20 cellular contexts compared by ENCODE assay signal in the genomic region with DNA sequence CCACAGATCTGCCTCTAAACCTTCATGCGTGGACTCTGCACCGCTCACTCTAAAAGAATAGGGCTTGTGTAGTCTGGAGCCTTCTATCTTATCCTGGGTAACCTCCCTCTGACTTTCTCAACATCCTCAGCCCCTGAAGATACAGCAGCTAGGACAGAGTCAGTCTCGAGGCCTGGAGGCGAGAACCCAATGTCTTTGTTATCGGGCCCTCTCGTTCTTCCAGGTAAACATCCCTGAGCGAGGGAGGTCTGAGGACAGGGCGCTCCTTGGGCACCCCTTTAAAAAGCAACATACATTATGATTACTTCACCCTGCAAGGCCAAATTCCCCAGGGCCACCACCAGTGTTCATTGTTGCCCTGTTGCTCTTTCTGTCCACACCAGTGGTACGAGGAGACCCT.
DNase-seq lines count a peak whose midpoint lies in the region; ATAC-seq and TF ChIP-seq lines count a peak whose summit lies in the region.
"Had no signal": no experiment of that assay in that cellular context is flagged by ENCODE, and none has a peak within 500 bp of the region (broad histone marks: within the 10 kb centered on the region; RNA-seq: fewer than 3 reads in every experiment).

No MANE protein-coding gene starts in this region.

- H3K27ac Mint-ChIP-seq in stimulated activated naive B cell treated with anti-CD40 and anti-IgM and Interleukin-4, amounts not matched to agents 10 μg/mL and 1 μg/mL and 100 μg/mL, for 72 hours: peak overlapping the region; percentile 68
- H3K27ac Mint-ChIP-seq in naive thymus-derived CD8-positive, alpha-beta T cell: no peak overlapping the region
- H3K27ac Mint-ChIP-seq: CD4-positive, CD25-positive, alpha-beta regulatory T cell had no signal

- H3K36me3 ChIP-seq in esophagus muscularis mucosa: no peaks in the 10 kb centered on the region
- H3K36me3 ChIP-seq: BE2C, BLaER1 had no signal

- no peak for TF ChIP-seq EP300 in esophagus muscularis mucosa (IDR thresholded peaks at IDR 0.05)

- H3K4me1 Mint-ChIP-seq in stimulated activated naive B cell treated with anti-CD40 and anti-IgM and Interleukin-4, amounts not matched to agents 10 μg/mL and 1 μg/mL and 100 μg/mL, for 72 hours: peaks cover 27 to 36% of the 10 kb centered on the region in 2 donors
- H3K4me1 Mint-ChIP-seq in naive thymus-derived CD8-positive, alpha-beta T cell: peaks cover 0 to 21% (median 6%) of the 10 kb centered on the region in 4 donors

- no peak overlapping the region for H3K27ac ChIP-seq in esophagus muscularis mucosa (replicated peaks in 1 of 4)
- H3K27ac ChIP-seq: BLaER1 had no signal

- H3K36me3 Mint-ChIP-seq in stimulated activated naive B cell treated with anti-CD40 and anti-IgM and Interleukin-4, amounts not matched to agents 10 μg/mL and 1 μg/mL and 100 μg/mL, for 72 hours: peaks cover 2 to 4% of the 10 kb centered on the region in 2 donors
- no peaks in the 10 kb centered on the region for H3K36me3 Mint-ChIP-seq in naive thymus-derived CD8-positive, alpha-beta T cell
- H3K36me3 Mint-ChIP-seq: CD14-positive monocyte; CD4-positive, alpha-beta memory T cell; CD4-positive, CD25-positive, alpha-beta regulatory T cell; CD8-positive, alpha-beta memory T cell had no signal

- H3K4me3 ChIP-seq in esophagus muscularis mucosa: no peak overlapping the region
- H3K4me3 ChIP-seq: BLaER1 had no signal

- no peak overlapping the region for H3K4me3 Mint-ChIP-seq in stimulated activated naive B cell treated with anti-CD40 and anti-IgM and Interleukin-4, amounts not matched to agents 10 μg/mL and 1 μg/mL and 100 μg/mL, for 72 hours
- no peak overlapping the region for H3K4me3 Mint-ChIP-seq in naive thymus-derived CD8-positive, alpha-beta T cell
- H3K4me3 Mint-ChIP-seq: CD14-positive monocyte; CD4-positive, alpha-beta memory T cell; CD4-positive, CD25-positive, alpha-beta regulatory T cell; CD8-positive, alpha-beta memory T cell had no signal

- peaks cover 0 to 3% of the 10 kb centered on the region in 2 donors for H3K27me3 Mint-ChIP-seq in stimulated activated naive B cell treated with anti-CD40 and anti-IgM and Interleukin-4, amounts not matched to agents 10 μg/mL and 1 μg/mL and 100 μg/mL, for 72 hours
- peaks cover 4 to 13% (median 9%) of the 10 kb centered on the region in 5 donors for H3K27me3 Mint-ChIP-seq in naive thymus-derived CD8-positive, alpha-beta T cell

- no peak for ATAC-seq in stimulated activated naive B cell treated with anti-CD40 and anti-IgM and Interleukin-4, amounts not matched to agents 10 μg/mL and 1 μg/mL and 100 μg/mL, for 72 hours (replicated peaks)
- ATAC-seq in naive thymus-derived CD8-positive, alpha-beta T cell: no peak
- no peak for ATAC-seq in HG03520 (IDR thresholded peaks at IDR 0.05; ENCODE audit: unreplicated experiment)

- H3K9me3 Mint-ChIP-seq in stimulated activated naive B cell treated with anti-CD40 and anti-IgM and Interleukin-4, amounts not matched to agents 10 μg/mL and 1 μg/mL and 100 μg/mL, for 72 hours: peaks cover 3 to 5% of the 10 kb centered on the region in 2 donors
- H3K9me3 Mint-ChIP-seq in naive thymus-derived CD8-positive, alpha-beta T cell: no peaks in the 10 kb centered on the region
- H3K9me3 Mint-ChIP-seq: CD4-positive, CD25-positive, alpha-beta regulatory T cell; CD8-positive, alpha-beta memory T cell had no signal

- no peak for TF ChIP-seq CTCF in esophagus muscularis mucosa (IDR thresholded peaks at IDR 0.05)

- H3K9me3 ChIP-seq in esophagus muscularis mucosa: no peaks in the 10 kb centered on the region
- H3K9me3 ChIP-seq: BE2C, BLaER1 had no signal

- no peak for TF ChIP-seq POLR2A in esophagus muscularis mucosa (IDR thresholded peaks at IDR 0.05; ENCODE audit: low read depth)

- POLR2A ChIA-PET in naive thymus-derived CD8-positive, alpha-beta T cell (lab: Charles Lee): no interaction called here

- 94% methylated on average over 9 of the region's 9 CpGs for WGBS in esophagus muscularis mucosa

- H3K4me1 ChIP-seq in esophagus muscularis mucosa: peaks cover 3 to 13% (median 9%) of the 10 kb centered on the region in 4 donors
- H3K4me1 ChIP-seq: BE2C had no signal

- no peaks in the 10 kb centered on the region for H3K27me3 ChIP-seq in esophagus muscularis mucosa
- H3K27me3 ChIP-seq: BLaER1 had no signal

- DNase-seq in esophagus muscularis mucosa (ENCODE audit: extremely low spot score) (peak; percentile 64), DMS53 treated with DMSO at 0.1 percent for 48 hours (lab: John Stamatoyannopoulos, UW; ENCODE audit: unreplicated experiment) (no peak)
- no peak for DNase-seq in stimulated activated naive B cell treated with anti-CD40 and anti-IgM and Interleukin-4, amounts not matched to agents 10 μg/mL and 1 μg/mL and 100 μg/mL, for 72 hours
- no peak for DNase-seq in naive thymus-derived CD8-positive, alpha-beta T cell
- DNase-seq: 8988T; ACHN; BE2C; C1 segment of cervical spinal cord; CD4-positive, alpha-beta memory T cell; CD4-positive, CD25-positive, alpha-beta regulatory T cell; CD8-positive, alpha-beta memory T cell; COR-L47; DMS 273 treated with DMSO at 0.1 percent for 48 hours; DMS153; DMS53; DMS79 treated with DMSO at 0.1 percent for 48 hours; GF-D8 had no signal

- intact Hi-C loops in esophagus muscularis mucosa (cut with DNase I): no loop called here
